ENCODE assay signal across 15 cellular contexts in the genomic region with DNA sequence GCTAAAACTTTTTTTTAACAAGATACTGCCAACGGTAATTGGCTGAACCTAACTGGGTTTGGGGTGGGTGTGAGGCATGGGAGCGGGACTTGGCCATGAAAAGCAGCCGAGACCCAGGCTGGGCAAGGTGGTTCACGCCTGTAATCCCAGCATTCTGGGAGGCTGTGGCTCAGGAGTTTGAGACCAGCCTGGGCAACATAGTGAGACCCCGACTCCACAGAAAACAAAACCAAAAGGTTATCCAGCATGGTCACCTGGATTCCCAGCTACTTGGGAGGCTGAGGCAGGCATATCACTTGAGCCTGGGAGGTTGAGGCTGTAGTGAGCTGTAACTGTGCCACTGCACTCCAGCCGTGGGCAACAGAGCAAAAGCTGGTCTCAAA.
"Had no signal": no experiment of that assay in that cellular context is flagged by ENCODE, and none has a peak within 500 bp of the region (broad histone marks: within the 10 kb centered on the region; RNA-seq: fewer than 3 reads in every experiment).

No MANE protein-coding gene starts in this region.

- H3K27me3 Mint-ChIP-seq: activated T-helper 17 cell treated with anti-CD3 and anti-CD28 coated beads, Interleukin-2, amount 50 U/mL, for 72 hours; stimulated activated naive CD8-positive, alpha-beta T cell treated with anti-CD3 and anti-CD28 coated beads, Interleukin-15, Interleukin-2, amounts not matched to agents 100 ng/mL and 50 ng/mL, for 24 hours had no signal

- DNase-seq: activated CD4-positive, alpha-beta T cell treated with anti-CD3 and anti-CD28 coated beads, Interleukin-2, amount 50 U/mL, for 1 hour; activated naive CD4-positive, alpha-beta T cell treated with Interleukin-2 at 50 U/mL for 16 hours; anterior cingulate cortex; effector memory CD4-positive, alpha-beta T cell; foreskin melanocyte; head of caudate nucleus; stimulated activated CD4-positive, alpha-beta T cell treated with anti-CD3 and anti-CD28 coated beads, Interleukin-4, amount 100 ng/mL, for 24 hours; SW 1271; upper lobe of left lung had no signal

- H3K27ac ChIP-seq: epithelial cell of prostate, neutrophil, suprapubic skin, upper lobe of left lung had no signal

- H3K9me3 Mint-ChIP-seq: activated T-helper 17 cell treated with anti-CD3 and anti-CD28 coated beads, Interleukin-2, amount 50 U/mL, for 72 hours; stimulated activated naive CD8-positive, alpha-beta T cell treated with anti-CD3 and anti-CD28 coated beads, Interleukin-15, Interleukin-2, amounts not matched to agents 100 ng/mL and 50 ng/mL, for 24 hours; T-helper 2 cell treated with Interferon-gamma antibody and Interleukin-4, amounts not matched to agents 5 μg/mL and 100 μg/mL, for 36 hours had no signal

- H3K9me3 ChIP-seq: neutrophil, suprapubic skin, upper lobe of left lung had no signal

- H3K27me3 ChIP-seq: suprapubic skin, upper lobe of left lung had no signal

- H3K4me1 Mint-ChIP-seq: activated T-helper 17 cell treated with anti-CD3 and anti-CD28 coated beads, Interleukin-2, amount 50 U/mL, for 72 hours had no signal

- H3K4me3 Mint-ChIP-seq: activated T-helper 17 cell treated with anti-CD3 and anti-CD28 coated beads, Interleukin-2, amount 50 U/mL, for 72 hours; stimulated activated naive CD8-positive, alpha-beta T cell treated with anti-CD3 and anti-CD28 coated beads, Interleukin-15, Interleukin-2, amounts not matched to agents 100 ng/mL and 50 ng/mL, for 24 hours; T-helper 2 cell treated with Interferon-gamma antibody and Interleukin-4, amounts not matched to agents 5 μg/mL and 100 μg/mL, for 36 hours had no signal

- H3K27ac Mint-ChIP-seq: stimulated activated naive CD8-positive, alpha-beta T cell treated with anti-CD3 and anti-CD28 coated beads, Interleukin-15, Interleukin-2, amounts not matched to agents 100 ng/mL and 50 ng/mL, for 24 hours; T-helper 2 cell treated with Interferon-gamma antibody and Interleukin-4, amounts not matched to agents 5 μg/mL and 100 μg/mL, for 36 hours had no signal

- ATAC-seq: activated T-helper 17 cell treated with anti-CD3 and anti-CD28 coated beads, Interleukin-2, amount 50 U/mL, for 72 hours had no signal
